Comparison of ENCODE assay signal across 8 cellular contexts in the genomic region with DNA sequence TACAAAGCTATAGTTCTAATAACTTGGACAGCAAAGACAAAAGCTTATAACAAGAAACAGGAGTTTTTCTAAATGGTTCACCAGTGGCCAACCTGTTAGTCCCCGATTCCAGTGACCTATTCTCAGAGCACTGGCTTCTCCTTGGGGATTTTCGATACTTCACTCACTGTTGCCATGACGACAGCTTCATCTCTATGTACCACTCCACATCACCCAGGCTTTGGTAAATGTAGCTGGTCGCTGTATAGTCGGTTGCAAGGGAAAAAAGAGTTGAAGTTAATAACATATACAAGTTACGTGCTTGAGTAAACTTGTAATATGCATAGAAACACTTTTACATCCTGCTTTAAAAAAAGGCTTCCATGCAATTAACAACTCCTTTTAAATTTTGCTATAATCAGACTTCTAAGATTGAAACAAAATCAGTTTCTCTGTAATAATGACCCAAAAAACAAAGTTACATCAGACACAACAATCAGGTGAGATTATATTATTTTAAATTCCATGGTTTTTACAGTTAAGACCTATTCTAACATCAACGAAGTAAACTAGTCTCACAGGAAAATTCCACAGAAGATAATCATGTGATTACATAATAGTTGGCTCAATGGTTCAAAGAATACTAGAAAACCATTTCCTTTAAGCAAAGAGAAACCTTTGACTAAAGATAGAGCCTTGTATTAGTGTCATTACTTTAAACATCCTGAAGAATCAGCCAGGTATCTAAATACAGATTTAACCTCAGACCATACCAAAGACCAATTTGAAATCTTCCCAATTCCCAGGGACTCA. TPM values are rescaled to one million over a fixed set of nuclear protein-coding genes. Genes with fewer than 3 reads are reported as not detected.
DNase-seq lines count a peak whose midpoint lies in the region; ATAC-seq, FAIRE-seq and TF ChIP-seq lines count a peak whose summit lies in the region.

No MANE protein-coding gene starts in this region.

- SMC1A ChIA-PET in GM12878 (lab: Charles Lee; ENCODE audit: uncharacterized antibody, unreplicated experiment): interaction anchor here (0.9 to 3.3 kb wide), 7 partner anchors 10 to 75 kb away, joined by 3 to 31 read pairs (median 5); no protein-coding TSS in a partner anchor

- TF ChIP-seq RAD21 in GM12878 (IDR thresholded peaks at IDR 0.05; ENCODE audit: insufficient read depth, low read depth, low read length): no peak

- H3K27ac Mint-ChIP-seq in CD4-positive, alpha-beta memory T cell: peak overlapping the region; percentile 26 to 100 (median 99)

- RAD21 ChIA-PET in GM12878 (lab: Charles Lee; ENCODE audit: unreplicated experiment): interaction anchor here (1.4 kb wide), 1 partner anchor 18 kb away, joined by 7 read pairs; no protein-coding TSS in a partner anchor

- H3K4me2 ChIP-seq in GM12878 (ENCODE audit: control insufficient read depth, insufficient read depth): peak overlapping the region; percentile 81

- peak; percentile 35; the same call in 1 of the 2 replicates for TF ChIP-seq POLR2A in GM12878 (IDR thresholded peaks at IDR 0.05; ENCODE audit: low read depth, low read length)

- CTCF ChIA-PET in CD4-positive, alpha-beta memory T cell (lab: Charles Lee; ENCODE audit: partially characterized antibody): interaction anchor here (0.9 to 3.3 kb wide), 4 partner anchors 10 to 481 kb away, joined by 3 to 22 read pairs (median 4); no protein-coding TSS in a partner anchor
- CTCF ChIA-PET in GM12878 (lab: Yijun Ruan, JAX): interaction anchor here (0.9 to 2.7 kb wide), 6 partner anchors 13 to 105 kb away, joined by 3 to 19 read pairs (median 4); no protein-coding TSS in a partner anchor

- no TSS peak for BruUV-seq in GM12878 (replicated peaks; lab: Mats Ljungman, UMichigan)

- H3K4me3 Mint-ChIP-seq in CD4-positive, alpha-beta memory T cell: peak overlapping the region; percentile 92 to 99 (median 96)

- no peaks in the 10 kb centered on the region for H3K27me3 Mint-ChIP-seq in CD4-positive, alpha-beta memory T cell

- peaks cover 49 to 83% (median 63%) of the 10 kb centered on the region in 4 donors for H3K4me1 Mint-ChIP-seq in CD4-positive, alpha-beta memory T cell

- DNase-seq in CD4-positive, alpha-beta memory T cell: no peak
- DNase-seq in HT-29 (ENCODE audit: low spot score) (peak; percentile 26), GM12878 (ENCODE audit: low read depth, low spot score) (no peak), cerebellum (ENCODE audit: low spot score) (no peak), DMS153 treated with DMSO at 0.1 percent for 48 hours (lab: John Stamatoyannopoulos, UW; ENCODE audit: unreplicated experiment) (no peak)

- H3K27ac ChIP-seq in CD4-positive, alpha-beta memory T cell (ENCODE audit: low read depth, low read length): peak overlapping the region; percentile 100
- H3K27ac ChIP-seq in GM12878 (ENCODE audit: control insufficient read depth, insufficient read depth) (no peak overlapping the region), mucosa of rectum (ENCODE audit: low read depth in 2 of 2, low read length in 2 of 2) (no peak overlapping the region)

- H3K9me3 Mint-ChIP-seq in CD4-positive, alpha-beta memory T cell: peaks cover 0 to 2% (median 0%) of the 10 kb centered on the region in 8 donors

- POLR2A ChIA-PET in CD4-positive, alpha-beta memory T cell (lab: Charles Lee; ENCODE audit: partially characterized antibody): interaction anchor here (1.0 to 3.0 kb wide), 6 partner anchors 8 to 602 kb away, joined by 3 to 34 read pairs (median 4); a partner anchor contains a TSS
- POLR2A ChIA-PET in GM12878 (lab: Charles Lee): interaction anchor here (2.5 kb wide), 1 partner anchor 18 kb away, joined by 13 read pairs; no protein-coding TSS in a partner anchor

- peaks cover 89% of the 10 kb centered on the region for H3K79me2 ChIP-seq in GM12878 (ENCODE audit: control insufficient read depth, insufficient read depth, low read length)

- peaks cover 4% of the 10 kb centered on the region for H4K20me1 ChIP-seq in GM12878 (ENCODE audit: control insufficient read depth, insufficient read depth)

- no peaks in the 10 kb centered on the region for H3K27me3 ChIP-seq in CD4-positive, alpha-beta memory T cell (ENCODE audit: insufficient read depth, low read length)
- H3K27me3 ChIP-seq in GM12878 (replicated peaks in 1 of 2; ENCODE audit: control insufficient read depth in 2 of 2, insufficient read depth in 2 of 2, low read length in 1 of 2) (no peaks in the 10 kb centered on the region), mucosa of rectum (ENCODE audit: control insufficient read depth in 2 of 2, insufficient read depth in 2 of 2, low read length in 2 of 2) (no peaks in the 10 kb centered on the region)

- peaks cover 57 to 83% of the 10 kb centered on the region in 2 donors for H3K36me3 Mint-ChIP-seq in CD4-positive, alpha-beta memory T cell

- in situ Hi-C loops in GM12878 (cut with MboI): no loop called here

- WGBS in GM12878 (ENCODE audit: insufficient coverage, insufficient replicate concordance, low lambda C conversion rate, missing lambda C conversion rate): 32% methylated on average over 7 of the region's 7 CpGs

- H3K36me3 ChIP-seq in CD4-positive, alpha-beta memory T cell (ENCODE audit: insufficient read depth, low read length): peaks cover 64% of the 10 kb centered on the region
- H3K36me3 ChIP-seq in GM12878 (ENCODE audit: control insufficient read depth in 2 of 2, insufficient read depth in 2 of 2, low read length in 1 of 2) (peaks cover 4 to 47% of the 10 kb centered on the region in 2 experiments), mucosa of rectum (ENCODE audit: control insufficient read depth in 2 of 2, insufficient read depth in 2 of 2, low read length in 2 of 2) (peaks cover 61 to 67% of the 10 kb centered on the region in 2 donors)

- H3K4me3 ChIP-seq in CD4-positive, alpha-beta memory T cell (ENCODE audit: low read length in 2 of 2): peak overlapping the region in 1 of 2 donors; percentile 87
- peak overlapping the region; percentile 72 for H3K4me3 ChIP-seq in GM12878
- H3K4me3 ChIP-seq in mucosa of rectum (ENCODE audit: low read length in 2 of 2): peak overlapping the region; percentile 40 to 96

- peaks cover 84% of the 10 kb centered on the region for H3K4me1 ChIP-seq in CD4-positive, alpha-beta memory T cell (ENCODE audit: insufficient read depth, low read length)
- H3K4me1 ChIP-seq in GM12878 (ENCODE audit: control insufficient read depth, insufficient read depth, low read length) (peaks cover 11% of the 10 kb centered on the region; the same call in 1 of the 2 replicates), mucosa of rectum (ENCODE audit: control insufficient read depth in 2 of 2, insufficient read depth in 2 of 2, low read length in 2 of 2) (peaks cover 46 to 51% of the 10 kb centered on the region in 2 donors)

- FAIRE-seq in GM12878 (lab: Jason Lieb, UNC): no peak

- H3K9ac ChIP-seq in GM12878 (ENCODE audit: control insufficient read depth, insufficient read depth, low read length): no peak overlapping the region
- H3K9ac ChIP-seq in mucosa of rectum (ENCODE audit: low read depth in 1 of 2, low read length in 2 of 2): peak overlapping the region in 1 of 2 donors; percentile 99

- TF ChIP-seq CTCF in GM12878 (IDR thresholded peaks at IDR 0.05 in 2 of 3, conservative IDR thresholded peaks at IDR 0.05 in 1 of 3; ENCODE audit: control insufficient read depth in 2 of 3, extremely low read depth in 1 of 3, insufficient read depth in 1 of 3, low read depth in 3 of 3, low read length in 3 of 3): no peak

- ATAC-seq in GM12878: no peak
- no peak for ATAC-seq in GM21423 (IDR thresholded peaks at IDR 0.05; ENCODE audit: unreplicated experiment)
- ATAC-seq in GM18858 (IDR thresholded peaks at IDR 0.05; ENCODE audit: unreplicated experiment): no peak

- TF ChIP-seq EP300 in GM12878 (IDR thresholded peaks at IDR 0.05; ENCODE audit: borderline replicate concordance in 1 of 2, control insufficient read depth in 1 of 2, low read depth in 2 of 2, low read length in 2 of 2): no peak

- intact Hi-C loops in CD4-positive, alpha-beta memory T cell (cut with micrococcal nuclease): no loop called here
- intact Hi-C loops in GM12878 (cut with micrococcal nuclease; ENCODE audit: unreplicated experiment): no loop called here

- no peak overlapping the region for H2AFZ ChIP-seq in GM12878 (ENCODE audit: control insufficient read depth, low read depth, low read length)

- no peaks in the 10 kb centered on the region for H3K9me3 ChIP-seq in CD4-positive, alpha-beta memory T cell (ENCODE audit: control insufficient read depth in 1 of 2, low read length in 2 of 2)
- H3K9me3 ChIP-seq in GM12878 (replicated peaks; ENCODE audit: control insufficient read depth, insufficient read depth, low read length) (no peaks in the 10 kb centered on the region), mucosa of rectum (ENCODE audit: control insufficient read depth in 2 of 2, low read length in 2 of 2) (no peaks in the 10 kb centered on the region)

TF ChIP-seq in GM12878, 131 proteins besides CTCF, POLR2A, EP300 and RAD21 (continues in another document):
- no peak for TF ChIP-seq EZH2 (IDR thresholded peaks at IDR 0.05; ENCODE audit: borderline replicate concordance, control insufficient read depth, low read depth, low read length)
- TF ChIP-seq BMI1 (IDR thresholded peaks at IDR 0.05; ENCODE audit: borderline replicate concordance): peak; percentile 90
- TF ChIP-seq SUPT20H (IDR thresholded peaks at IDR 0.05; ENCODE audit: borderline replicate concordance, control insufficient read depth, low read depth, low read length): no peak
- TF ChIP-seq KAT2A (conservative IDR thresholded peaks at IDR 0.05; ENCODE audit: control insufficient read depth, low read depth, low read length): no peak

RNA-seq across cellular contexts. Expression of a gene that starts 2.9 kb away (rescaled TPM):
- 100 to 1,000 TPM; 327 to 330 TPM for total RNA-seq in CD4-positive, alpha-beta memory T cell
- polyA plus RNA-seq in CD4-positive, alpha-beta memory T cell: 10 to 100 TPM; 62.7 to 69.7 TPM
- 302 and 313 TPM in 2 replicates for total RNA-seq in HT-29 (2014; rRNA removed; shearing (Covaris generic))
- 786 and 840 TPM in 2 replicates for total RNA-seq in GM12878 (2013; cell fraction: nucleolus; rRNA removed)
- total RNA-seq in GM12878 (2014; rRNA removed): 173 and 180 TPM in 2 replicates
- total RNA-seq in GM12878 (2014; rRNA removed; fragmentation: Illumina TruSeq; extraction: Trizol): 125 and 134 TPM in 2 replicates
- 105 and 107 TPM in 2 replicates for total RNA-seq in GM12878 (2021)
- 92.3 TPM for polyA plus RNA-seq in GM12878 (2011; ENCODE audit: low read depth)
- polyA plus RNA-seq in GM12878 (2011; rRNA removed): 174 and 236 TPM in 2 replicates
- polyA plus RNA-seq in GM12878 (2011; cell fraction: cytosol; rRNA removed): 54.9 and 72.4 TPM in 2 replicates
- polyA plus RNA-seq in GM12878 (2011; cell fraction: nucleus; rRNA removed): 732 and 1,003 TPM in 2 replicates
- 101 and 129 TPM in 2 replicates for polyA plus RNA-seq in GM12878 (2012)
- 119 and 153 TPM in 2 replicates for polyA plus RNA-seq in GM12878 (2014; fragmentation: Illumina TruSeq; extraction: Trizol)
- 10 to 100 TPM; 22.2 to 39.8 TPM for polyA plus RNA-seq in GM12878 (2014; fragmentation: Nextera tagmentation; extraction: Ambion mirVana)
- polyA plus RNA-seq in GM12878 (2014; rRNA removed): 127 and 135 TPM in 2 replicates
- polyA plus RNA-seq in GM12878 (2016; fragmentation: Nextera tagmentation; extraction: Ambion mirVana): 100 to 1,000 TPM in 1 of 2 experiments, 10 to 100 TPM in 1; 85.1 to 111 TPM
- 159 and 190 TPM in 2 replicates for polyA minus RNA-seq in GM12878 (2011; rRNA and poly(A)+ RNA removed)
- polyA minus RNA-seq in GM12878 (2011; cell fraction: cytosol; rRNA and poly(A)+ RNA removed): 50.1 and 54.2 TPM in 2 replicates
- 1,045 and 1,316 TPM in 2 replicates for polyA minus RNA-seq in GM12878 (2011; cell fraction: nucleus; rRNA and poly(A)+ RNA removed)
- total RNA-seq in cerebellum: 139 TPM
